ENCODE assay signal across 10 cellular contexts in the genomic region with DNA sequence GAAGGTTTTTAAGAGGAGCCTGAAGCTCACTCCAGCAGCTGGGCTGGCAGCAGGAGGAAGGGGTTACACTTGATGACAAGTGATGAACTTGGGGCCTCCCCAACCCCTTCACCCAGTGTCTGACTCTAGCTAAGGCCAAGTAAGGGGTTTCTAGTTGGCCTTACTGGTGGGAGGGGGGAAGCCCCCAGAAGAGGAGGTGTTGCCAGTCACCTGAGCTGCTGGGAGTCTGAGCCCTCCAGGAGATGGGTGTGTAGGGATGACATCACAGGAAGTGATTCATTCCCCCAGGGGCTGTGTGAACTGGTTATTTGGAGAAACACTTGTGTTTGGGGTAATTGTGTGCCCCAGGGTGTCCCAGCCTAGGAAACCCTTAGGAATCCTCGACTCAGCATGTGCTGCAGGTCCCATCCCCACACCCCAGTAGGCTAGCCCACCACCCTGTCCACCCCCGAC. TPM values are rescaled to one million over a fixed set of nuclear protein-coding genes. Genes with fewer than 3 reads are reported as not detected.
A peak's percentile ranks its signal among the peaks of the same experiment; 100 is the strongest.
DNase-seq lines count a peak whose midpoint lies in the region; ATAC-seq lines count a peak whose summit lies in the region.
"Had no signal": no experiment of that assay in that cellular context is flagged by ENCODE, and none has a peak within 500 bp of the region (broad histone marks: within the 10 kb centered on the region; RNA-seq: fewer than 3 reads in every experiment).

No MANE protein-coding gene starts in this region.

- ATAC-seq in activated CD8-positive, alpha-beta memory T cell treated with anti-CD3 and anti-CD28 coated beads, Interleukin-2, amount 10 ng/mL, durations not matched to agents 7 days and 5 days, result peak; percentile 94
- peak; percentile 97 for ATAC-seq in stimulated activated naive CD8-positive, alpha-beta T cell treated with anti-CD3 and anti-CD28 coated beads, Interleukin-15, amount 100 ng/mL, for 72 hours

- H3K36me3 Mint-ChIP-seq in activated CD8-positive, alpha-beta memory T cell treated with anti-CD3 and anti-CD28 coated beads, Interleukin-2, amount 10 ng/mL, durations not matched to agents 7 days and 5 days, result no peaks in the 10 kb centered on the region
- H3K36me3 Mint-ChIP-seq: activated naive CD4-positive, alpha-beta T cell treated with anti-CD3 and anti-CD28 coated beads, Interleukin-2, amount 50 U/mL, for 24 hours had no signal

- no peak overlapping the region for H3K4me3 Mint-ChIP-seq in activated CD8-positive, alpha-beta memory T cell treated with anti-CD3 and anti-CD28 coated beads, Interleukin-2, amount 10 ng/mL, durations not matched to agents 7 days and 5 days
- H3K4me3 Mint-ChIP-seq in stimulated activated naive CD8-positive, alpha-beta T cell treated with anti-CD3 and anti-CD28 coated beads, Interleukin-15, amount 100 ng/mL, for 72 hours, result peak overlapping the region in 1 of 2 donors; percentile 45
- H3K4me3 Mint-ChIP-seq: activated naive CD4-positive, alpha-beta T cell treated with anti-CD3 and anti-CD28 coated beads, Interleukin-2, amount 50 U/mL, for 24 hours had no signal

- CTCF ChIA-PET in activated CD8-positive, alpha-beta memory T cell treated with anti-CD3 and anti-CD28 coated beads, Interleukin-2, amount 10 ng/mL, durations not matched to agents 7 days and 5 days (lab: Charles Lee), result interaction anchor here (1.3 to 2.1 kb wide), 6 partner anchors 8 to 83 kb away, joined by 4 to 8 read pairs (median 4); no protein-coding TSS in a partner anchor

- DNase-seq in NK-92 treated with Interleukin-12 subunit alpha and Interleukin-12 subunit beta, amount 100 ng/mL, for 24 hours (lab: John Stamatoyannopoulos, UW), result peak; percentile 76
- no peak for DNase-seq in NK-92 (lab: John Stamatoyannopoulos, UW; ENCODE audit: unreplicated experiment)
- peak; percentile 79 for DNase-seq in LHCN-M2 (ENCODE audit: low read depth)
- peak; percentile 83 for DNase-seq in activated CD8-positive, alpha-beta memory T cell treated with anti-CD3 and anti-CD28 coated beads, Interleukin-2, amount 10 ng/mL, durations not matched to agents 7 days and 5 days
- peak; percentile 44 for DNase-seq in iPS-NIHi11 (ENCODE audit: low spot score)
- DNase-seq in stimulated activated naive CD8-positive, alpha-beta T cell treated with anti-CD3 and anti-CD28 coated beads, Interleukin-15, amount 100 ng/mL, for 72 hours, result peak; percentile 65 to 86
- DNase-seq in OCI-M1 (lab: John Stamatoyannopoulos, UW), result no peak
- no peak for DNase-seq in mucosa of gallbladder (ENCODE audit: low spot score)

- H3K27me3 Mint-ChIP-seq in activated CD8-positive, alpha-beta memory T cell treated with anti-CD3 and anti-CD28 coated beads, Interleukin-2, amount 10 ng/mL, durations not matched to agents 7 days and 5 days, result peaks cover 21% of the 10 kb centered on the region
- peaks cover 80% of the 10 kb centered on the region for H3K27me3 Mint-ChIP-seq in stimulated activated naive CD8-positive, alpha-beta T cell treated with anti-CD3 and anti-CD28 coated beads, Interleukin-15, amount 100 ng/mL, for 72 hours

- peaks cover 58% of the 10 kb centered on the region for H3K4me1 Mint-ChIP-seq in activated CD8-positive, alpha-beta memory T cell treated with anti-CD3 and anti-CD28 coated beads, Interleukin-2, amount 10 ng/mL, durations not matched to agents 7 days and 5 days
- H3K4me1 Mint-ChIP-seq in stimulated activated naive CD8-positive, alpha-beta T cell treated with anti-CD3 and anti-CD28 coated beads, Interleukin-15, amount 100 ng/mL, for 72 hours, result peaks cover 78% of the 10 kb centered on the region

- peak overlapping the region; percentile 83 for H3K27ac Mint-ChIP-seq in activated CD8-positive, alpha-beta memory T cell treated with anti-CD3 and anti-CD28 coated beads, Interleukin-2, amount 10 ng/mL, durations not matched to agents 7 days and 5 days
- H3K27ac Mint-ChIP-seq in stimulated activated naive CD8-positive, alpha-beta T cell treated with anti-CD3 and anti-CD28 coated beads, Interleukin-15, amount 100 ng/mL, for 72 hours, result peak overlapping the region in 1 of 2 donors; percentile 3
- H3K27ac Mint-ChIP-seq: activated naive CD4-positive, alpha-beta T cell treated with anti-CD3 and anti-CD28 coated beads, Interleukin-2, amount 50 U/mL, for 24 hours had no signal

- H3K9me3 Mint-ChIP-seq in activated CD8-positive, alpha-beta memory T cell treated with anti-CD3 and anti-CD28 coated beads, Interleukin-2, amount 10 ng/mL, durations not matched to agents 7 days and 5 days (ENCODE audit: low read depth), result no peaks in the 10 kb centered on the region
- H3K9me3 Mint-ChIP-seq in stimulated activated naive CD8-positive, alpha-beta T cell treated with anti-CD3 and anti-CD28 coated beads, Interleukin-15, amount 100 ng/mL, for 72 hours, result no peaks in the 10 kb centered on the region
- H3K9me3 Mint-ChIP-seq: activated naive CD4-positive, alpha-beta T cell treated with anti-CD3 and anti-CD28 coated beads, Interleukin-2, amount 50 U/mL, for 24 hours had no signal

RNA-seq across cellular contexts. Expression of gene PADI1, which starts 3.1 kb away (rescaled TPM):
- 1.2 and 1.3 TPM in 2 replicates for total RNA-seq in LHCN-M2 (2014; rRNA removed)
- polyA plus RNA-seq in LHCN-M2 (2012), result 8.7 TPM
- not detected for total RNA-seq in activated CD8-positive, alpha-beta memory T cell treated with anti-CD3 and anti-CD28 coated beads, Interleukin-2, amount 10 ng/mL, durations not matched to agents 7 days and 5 days
- total RNA-seq in mucosa of gallbladder, result not detected

RNA-seq across cellular contexts. Expression of gene PADI3, which starts 40.9 kb away (rescaled TPM):
- total RNA-seq in LHCN-M2 (2014; rRNA removed) (0.06 and 0.57 TPM in 2 replicates), mucosa of gallbladder (0.72 TPM)
- polyA plus RNA-seq in LHCN-M2 (2012), result 0.26 TPM
- not detected for total RNA-seq in activated CD8-positive, alpha-beta memory T cell treated with anti-CD3 and anti-CD28 coated beads, Interleukin-2, amount 10 ng/mL, durations not matched to agents 7 days and 5 days
- polyA plus RNA-seq: BJ had no signal

Comparison
In these comparisons a context has a peak if more than half of its experiments do, and no peak if none do; other contexts are left out.
1. DNase-seq: peak in NK-92 treated with Interleukin-12 subunit alpha and Interleukin-12 subunit beta, amount 100 ng/mL, for 24 hours (single experiment), LHCN-M2 (single experiment), activated CD8-positive, alpha-beta memory T cell treated with anti-CD3 and anti-CD28 coated beads, Interleukin-2, amount 10 ng/mL, durations not matched to agents 7 days and 5 days (single experiment), iPS-NIHi11 (single experiment) and stimulated activated naive CD8-positive, alpha-beta T cell treated with anti-CD3 and anti-CD28 coated beads, Interleukin-15, amount 100 ng/mL, for 72 hours (2 of 2); none in NK-92 (single experiment), OCI-M1 (single experiment) and mucosa of gallbladder (single experiment).